9 cellular contexts compared by ENCODE assay signal in genomic region chr1:20718343-20718882, GRCh38. TPM values are rescaled to one million over a fixed set of nuclear protein-coding genes. Genes with fewer than 3 reads are reported as not detected.
A peak's percentile ranks its signal among the peaks of the same experiment; 100 is the strongest.
DNase-seq lines count a peak whose midpoint lies in the region; ATAC-seq, FAIRE-seq and TF ChIP-seq lines count a peak whose summit lies in the region.
"Not testable (repeated sequence)": the region's sequence is repeated elsewhere in the genome, so short reads cannot be mapped to it uniquely, and the experiment has no call there.
"Had no signal": no experiment of that assay in that cellular context is flagged by ENCODE, and none has a peak within 500 bp of the region (broad histone marks: within the 10 kb centered on the region; RNA-seq: fewer than 3 reads in every experiment).

No MANE protein-coding gene starts in this region.

- H3K79me1 ChIP-seq in H1 (ENCODE audit: low read depth, low read length), result not testable (repeated sequence)

- not testable (repeated sequence) for BruUV-seq in HCT116 (replicated peaks; lab: Mats Ljungman, UMichigan)

- TF ChIP-seq EP300 in A549 (IDR thresholded peaks at IDR 0.05); SK-N-SH (IDR thresholded peaks at IDR 0.05; ENCODE audit: borderline replicate concordance in 1 of 2, low read depth in 1 of 2, low read length in 1 of 2); H1 (IDR thresholded peaks at IDR 0.05; ENCODE audit: borderline replicate concordance in 1 of 2, low read depth in 2 of 2, low read length in 2 of 2): not testable (repeated sequence)

- peaks cover 15% of the 10 kb centered on the region for H3K27me3 Mint-ChIP-seq in activated naive CD4-positive, alpha-beta T cell treated with anti-CD3 and anti-CD28 coated beads, Interleukin-2, amount 50 U/mL, for 24 hours
- peaks cover 54% of the 10 kb centered on the region for H3K27me3 Mint-ChIP-seq in nephron (ENCODE audit: low read depth)

- H3K9me2 ChIP-seq in HCT116 (ENCODE audit: insufficient read depth); SK-N-SH: not testable (repeated sequence)

- not testable (repeated sequence) for H3K27me3 ChIP-seq in HCT116 (ENCODE audit: insufficient read depth, low read length); SK-N-SH (ENCODE audit: insufficient read depth); iPS DF 6.9 (ENCODE audit: control insufficient read depth, insufficient read depth, low read length)
- peaks cover 0 to 22% (median 10%) of the 10 kb centered on the region in 4 experiments; a peak in 6 of 7 replicates for H3K27me3 ChIP-seq in H1 (replicated peaks in 1 of 4; ENCODE audit: control insufficient read depth in 3 of 4, extremely low read depth in 1 of 4, insufficient read depth in 3 of 4, low read length in 3 of 4)

- not testable (repeated sequence) for H3K36me3 Mint-ChIP-seq in activated naive CD4-positive, alpha-beta T cell treated with anti-CD3 and anti-CD28 coated beads, Interleukin-2, amount 50 U/mL, for 24 hours; nephron (ENCODE audit: low read depth); stimulated activated effector memory CD8-positive, alpha-beta T cell treated with anti-CD3 and anti-CD28 coated beads, Interleukin-12 subunit alpha, Interleukin-12 subunit beta, amount 100 ng/mL, for 72 hours

- H2BK12ac ChIP-seq in H1 (ENCODE audit: low read depth, low read length), result not testable (repeated sequence)

- not testable (repeated sequence) for H2BK15ac ChIP-seq in H1 (ENCODE audit: low read length)

- H4K20me1 ChIP-seq in HCT116 (ENCODE audit: insufficient read depth); SK-N-SH (ENCODE audit: insufficient read depth); H1 (replicated peaks in 1 of 2; ENCODE audit: control insufficient read depth in 1 of 2, insufficient read depth in 2 of 2, low read length in 2 of 2): not testable (repeated sequence)

- not testable (repeated sequence) for H2BK120ac ChIP-seq in H1 (replicated peaks; ENCODE audit: low read depth, low read length)

- H4K8ac ChIP-seq in H1 (ENCODE audit: extremely low read depth, insufficient read depth, low read length), result peak overlapping the region; percentile 68

- H3K36me3 ChIP-seq in HCT116 (ENCODE audit: control insufficient read depth in 1 of 2, insufficient read depth in 2 of 2, low read length in 2 of 2); SK-N-SH (replicated peaks in 1 of 2; ENCODE audit: control insufficient read depth in 1 of 2, insufficient read depth in 2 of 2, low read length in 1 of 2); H1 (ENCODE audit: control insufficient read depth in 2 of 4, insufficient read depth in 4 of 4, low read length in 3 of 4); iPS DF 6.9 (ENCODE audit: control insufficient read depth, insufficient read depth, low read length): not testable (repeated sequence)

- RAD21 ChIA-PET in HCT116 (lab: Charles Lee; ENCODE audit: low non-redundant PET in 1 of 2, low total read pairs in 2 of 2, uncharacterized antibody in 2 of 2, unreplicated experiment in 2 of 2), result not testable (repeated sequence)

- not testable (repeated sequence) for H3K56ac ChIP-seq in H1 (replicated peaks; ENCODE audit: insufficient read length, low read depth, low read length)

- not testable (repeated sequence) for H3K14ac ChIP-seq in H1 (ENCODE audit: insufficient read length)

- not testable (repeated sequence) for H3K23ac ChIP-seq in H1 (ENCODE audit: insufficient read length)

- H3K4me3 ChIP-seq in A549 (peak overlapping the region; percentile 53; the same call in 2 of the 3 replicates), SK-N-SH (ENCODE audit: low read depth in 2 of 2, low read length in 1 of 2) (peak overlapping the region in 1 of 2 experiments; percentile 51; a peak in 2 of 4 replicates), H1 (ENCODE audit: extremely low read depth in 1 of 4, insufficient read depth in 2 of 4, low read depth in 3 of 4, low read length in 4 of 4) (peak overlapping the region; percentile 28 to 69 (median 56)), iPS DF 6.9 (ENCODE audit: low read length) (peak overlapping the region; percentile 67; the same call in 1 of the 2 replicates)
- H3K4me3 ChIP-seq in HCT116 (replicated peaks in 1 of 2; ENCODE audit: low read depth in 1 of 2, low read length in 2 of 2), result not testable (repeated sequence)

- not testable (repeated sequence) for H2AK5ac ChIP-seq in H1 (ENCODE audit: low read depth, low read length)

- not testable (repeated sequence) for TF ChIP-seq POLR2A in A549 (IDR thresholded peaks at IDR 0.05; ENCODE audit: low read length); HCT116 (IDR thresholded peaks at IDR 0.05; ENCODE audit: borderline replicate concordance, extremely low read depth, insufficient read depth, insufficient read length); H1 (IDR thresholded peaks at IDR 0.05; ENCODE audit: control extremely low read depth in 1 of 2, low read depth in 2 of 2, low read length in 2 of 2)

- not testable (repeated sequence) for H3K4ac ChIP-seq in H1 (replicated peaks; ENCODE audit: insufficient read length, low read depth, low read length)

- H3K27ac Mint-ChIP-seq in activated naive CD4-positive, alpha-beta T cell treated with anti-CD3 and anti-CD28 coated beads, Interleukin-2, amount 50 U/mL, for 24 hours; nephron; stimulated activated effector memory CD8-positive, alpha-beta T cell treated with anti-CD3 and anti-CD28 coated beads, Interleukin-12 subunit alpha, Interleukin-12 subunit beta, amount 100 ng/mL, for 72 hours: not testable (repeated sequence)

- H3K4me1 ChIP-seq in A549; HCT116 (ENCODE audit: control insufficient read depth in 1 of 2, insufficient read depth in 2 of 2, low read length in 2 of 2); SK-N-SH (ENCODE audit: control insufficient read depth in 1 of 2, insufficient read depth in 2 of 2, low read depth in 1 of 2, low read length in 1 of 2); H1 (replicated peaks in 1 of 4; ENCODE audit: control insufficient read depth in 3 of 4, insufficient read depth in 4 of 4, low read length in 3 of 4); iPS DF 6.9 (ENCODE audit: control insufficient read depth, insufficient read depth, low read length): not testable (repeated sequence)

- TF ChIP-seq CTCF in A549 (IDR thresholded peaks at IDR 0.05); HCT116 (IDR thresholded peaks at IDR 0.05 in 2 of 3, conservative IDR thresholded peaks at IDR 0.05 in 1 of 3; ENCODE audit: borderline replicate concordance in 1 of 3, insufficient read depth in 1 of 3, low read depth in 2 of 3, low read length in 2 of 3); SK-N-SH (IDR thresholded peaks at IDR 0.05); H1 (IDR thresholded peaks at IDR 0.05; ENCODE audit: control extremely low read depth in 1 of 3, insufficient read depth in 1 of 3, low read depth in 1 of 3, low read length in 3 of 3); nephron (IDR thresholded peaks at IDR 0.05; ENCODE audit: unreplicated experiment in 3 of 3): not testable (repeated sequence)

- CTCF ChIA-PET in A549 (lab: Yijun Ruan, JAX), result interaction anchor here (1.0 to 1.2 kb wide), 3 partner anchors 10 to 21 kb away, joined by 3 to 4 read pairs (median 3); no protein-coding TSS in a partner anchor
- CTCF ChIA-PET in HCT116 (lab: Charles Lee), result interaction anchor here (1.2 kb wide), 1 partner anchor 22 kb away, joined by 3 read pairs; no protein-coding TSS in a partner anchor
- CTCF ChIA-PET in SK-N-SH (lab: Yijun Ruan, JAX), result interaction anchor here (1.0 to 2.8 kb wide), 4 partner anchors 10 to 24 kb away, joined by 3 to 12 read pairs (median 4); no protein-coding TSS in a partner anchor
- CTCF ChIA-PET in H1 (lab: Charles Lee; ENCODE audit: partially characterized antibody), result interaction anchor here (0.9 to 3.3 kb wide), 5 partner anchors 10 to 193 kb away, joined by 3 to 23 read pairs (median 14); partner anchors contain the start of gene SH2D5

- H3K4me1 Mint-ChIP-seq in activated naive CD4-positive, alpha-beta T cell treated with anti-CD3 and anti-CD28 coated beads, Interleukin-2, amount 50 U/mL, for 24 hours, result peaks cover 11% of the 10 kb centered on the region
- H3K4me1 Mint-ChIP-seq in nephron; stimulated activated effector memory CD8-positive, alpha-beta T cell treated with anti-CD3 and anti-CD28 coated beads, Interleukin-12 subunit alpha, Interleukin-12 subunit beta, amount 100 ng/mL, for 72 hours: not testable (repeated sequence)

- 0 out of 2 replicates have a peak overlapping the region, but pooled peaks have one; percentile 25 for H3K9ac ChIP-seq in HCT116 (ENCODE audit: low read length)
- H3K9ac ChIP-seq in SK-N-SH; H1 (replicated peaks in 1 of 4; ENCODE audit: extremely low read depth in 1 of 4, low read depth in 3 of 4, low read length in 3 of 4): not testable (repeated sequence)

- H2AFZ ChIP-seq in HCT116 (ENCODE audit: low read depth, low read length, poor library complexity, severe bottlenecking), result not testable (repeated sequence)
- H2AFZ ChIP-seq in SK-N-SH (ENCODE audit: low read depth) (0 out of 2 replicates have a peak overlapping the region, but pooled peaks have one; percentile 56), H1 (ENCODE audit: low read length) (0 out of 2 replicates have a peak overlapping the region, but pooled peaks have one; percentile 6)

- peak overlapping the region; percentile 59 to 84; a peak in 4 of 6 replicates for H3K27ac ChIP-seq in A549
- H3K27ac ChIP-seq in HCT116 (ENCODE audit: low read depth, low read length); SK-N-SH (ENCODE audit: low read depth in 2 of 2, low read length in 1 of 2); H1 (ENCODE audit: low read depth, low read length); iPS DF 6.9 (ENCODE audit: low read length): not testable (repeated sequence)

- H2BK20ac ChIP-seq in H1 (ENCODE audit: low read length), result not testable (repeated sequence)

- POLR2A ChIA-PET in A549 (lab: Yijun Ruan, JAX), result interaction anchor here (1.2 to 1.4 kb wide), 2 partner anchors 22 to 68 kb away, joined by 4 to 5 read pairs; partner anchors contain the start of gene HP1BP3
- POLR2A ChIA-PET in HCT116 (lab: Charles Lee), result not testable (repeated sequence)
- POLR2A ChIA-PET in SK-N-SH (lab: Yijun Ruan, JAX), result interaction anchor here (1.1 kb wide), 1 partner anchor 14 kb away, joined by 3 read pairs; the partner anchor contains the start of gene SH2D5
- POLR2A ChIA-PET in H1 (lab: Charles Lee; ENCODE audit: partially characterized antibody), result interaction anchor here (1.5 to 7.8 kb wide), 3 partner anchors 12 to 68 kb away, joined by 3 to 68 read pairs (median 15); partner anchors contain the start of genes HP1BP3 and SH2D5

- peak overlapping the region; percentile 61 for H3K4me3 Mint-ChIP-seq in activated naive CD4-positive, alpha-beta T cell treated with anti-CD3 and anti-CD28 coated beads, Interleukin-2, amount 50 U/mL, for 24 hours
- peak overlapping the region; percentile 76 to 81 (median 79) for H3K4me3 Mint-ChIP-seq in nephron
- peak overlapping the region; percentile 62 for H3K4me3 Mint-ChIP-seq in stimulated activated effector memory CD8-positive, alpha-beta T cell treated with anti-CD3 and anti-CD28 coated beads, Interleukin-12 subunit alpha, Interleukin-12 subunit beta, amount 100 ng/mL, for 72 hours

- not testable (repeated sequence) for H4K5ac ChIP-seq in H1 (ENCODE audit: insufficient read length, low read depth, low read length)

- not testable (repeated sequence) for H4K91ac ChIP-seq in H1 (replicated peaks; ENCODE audit: insufficient read length, low read length)

- not testable (repeated sequence) for H2BK5ac ChIP-seq in H1 (ENCODE audit: low read depth, low read length)

- 80% methylated on average over 8 of the region's 17 CpGs for WGBS in A549 (ENCODE audit: missing lambda C conversion rate)
- WGBS in SK-N-SH (ENCODE audit: low lambda C conversion rate), result 81% methylated on average over 6 of the region's 17 CpGs
- 76% methylated on average over 15 of the region's 17 CpGs; no CpG with 5 or more reads in 1 of the 2 experiments for WGBS in H1 (ENCODE audit: extremely low coverage in 1 of 2, insufficient coverage in 1 of 2, insufficient read length in 1 of 2, insufficient replicate concordance in 2 of 2, low coverage in 1 of 2, low lambda C conversion rate in 2 of 2, missing lambda C conversion rate in 1 of 2), 2 experiments
- no CpG with 5 or more reads among the region's 17 CpGs for WGBS in iPS DF 6.9 (ENCODE audit: insufficient coverage, insufficient read length)

- H3F3A ChIP-seq in SK-N-SH (replicated peaks; ENCODE audit: insufficient read depth), result not testable (repeated sequence)

- TF ChIP-seq RAD21 in A549 (conservative IDR thresholded peaks at IDR 0.05 in 1 of 2, IDR thresholded peaks at IDR 0.05 in 1 of 2); HCT116 (IDR thresholded peaks at IDR 0.05; ENCODE audit: low read depth); SK-N-SH (IDR thresholded peaks at IDR 0.05; ENCODE audit: low read length); H1 (IDR thresholded peaks at IDR 0.05 in 1 of 2, conservative IDR thresholded peaks at IDR 0.05 in 1 of 2; ENCODE audit: low read depth in 2 of 2, low read length in 2 of 2): not testable (repeated sequence)

- intact Hi-C loops in HCT116 (cut with micrococcal nuclease), result not testable (repeated sequence)

- not testable (repeated sequence) for H3K79me2 ChIP-seq in HCT116 (ENCODE audit: insufficient read depth, low read length); SK-N-SH (ENCODE audit: insufficient read depth); H1 (ENCODE audit: control insufficient read depth in 1 of 2, insufficient read depth in 2 of 2, low read length in 2 of 2)

- not testable (repeated sequence) for H3K9me3 Mint-ChIP-seq in activated naive CD4-positive, alpha-beta T cell treated with anti-CD3 and anti-CD28 coated beads, Interleukin-2, amount 50 U/mL, for 24 hours; nephron; stimulated activated effector memory CD8-positive, alpha-beta T cell treated with anti-CD3 and anti-CD28 coated beads, Interleukin-12 subunit alpha, Interleukin-12 subunit beta, amount 100 ng/mL, for 72 hours

- not testable (repeated sequence) for H3K9me3 ChIP-seq in A549; HCT116 (ENCODE audit: control insufficient read depth in 1 of 2, insufficient read depth in 1 of 2, low read depth in 1 of 2, low read length in 2 of 2); SK-N-SH; H1 (ENCODE audit: insufficient read depth in 2 of 2, low read depth in 1 of 2, low read length in 1 of 2); iPS DF 6.9 (ENCODE audit: control insufficient read depth, insufficient read depth, low read length)

- H3K4me2 ChIP-seq in A549 (peak overlapping the region; percentile 70), HCT116 (ENCODE audit: low read length) (peak overlapping the region; percentile 53), SK-N-SH (peak overlapping the region; percentile 60; the same call in 1 of the 2 replicates), H1 (ENCODE audit: insufficient read depth in 1 of 2, low read depth in 2 of 2, low read length in 2 of 2) (peak overlapping the region; percentile 53 to 72)

- FAIRE-seq in A549 (lab: Jason Lieb, UNC); H1 (lab: Jason Lieb, UNC): not testable (repeated sequence)

- H3K18ac ChIP-seq in H1 (ENCODE audit: extremely low read depth, low read length), result not testable (repeated sequence)

- DNase-seq in A549 (ENCODE audit: low read depth in 1 of 2, low spot score in 1 of 2); HCT116 (ENCODE audit: low read depth, low spot score); SK-N-SH; H1 (ENCODE audit: low read depth in 1 of 2, low spot score in 2 of 2); iPS DF 6.9 (ENCODE audit: low read depth, low spot score); stimulated activated effector memory CD8-positive, alpha-beta T cell treated with anti-CD3 and anti-CD28 coated beads, Interleukin-12 subunit alpha, Interleukin-12 subunit beta, amount 100 ng/mL, for 72 hours (ENCODE audit: low spot score in 2 of 2): not testable (repeated sequence)

- not testable (repeated sequence) for H3K23me2 ChIP-seq in H1 (ENCODE audit: low read depth, low read length)

- ATAC-seq in A549; HCT116; stimulated activated effector memory CD8-positive, alpha-beta T cell treated with anti-CD3 and anti-CD28 coated beads, Interleukin-12 subunit alpha, Interleukin-12 subunit beta, amount 100 ng/mL, for 72 hours: not testable (repeated sequence)

RNA-seq across cellular contexts. Expression of gene KIF17, which starts 0.6 kb away (rescaled TPM):
- 0.78 and 1.0 TPM in 2 replicates for polyA plus RNA-seq in A549 (2011; rRNA removed)
- 1.3 and 1.4 TPM in 2 replicates for polyA plus RNA-seq in A549 (2012; cell fraction: cytosol; rRNA removed)
- 2.3 and 3.0 TPM in 2 replicates for polyA plus RNA-seq in A549 (2012; cell fraction: nucleus; rRNA removed)
- 0.75 to 1.1 TPM (median 1.0 TPM) in 3 replicates for polyA plus RNA-seq in A549 (2017; fragmentation: RNase III; extraction: RNeasy Plus Mini Kit Qiagen cat#74134 plus additional on column Dnase treatment)
- 0.97 and 1.2 TPM in 2 replicates for polyA minus RNA-seq in A549 (2011; rRNA and poly(A)+ RNA removed)
- total RNA-seq in HCT116 (2021; ENCODE audit: unreplicated experiment), result 2.4 TPM
- 0.91 and 1.3 TPM in 2 replicates for polyA plus RNA-seq in HCT116 (2012)
- 4.1 and 4.3 TPM in 2 replicates for polyA plus RNA-seq in SK-N-SH (2012; rRNA removed)
- 2.2 and 4.1 TPM in 2 replicates for polyA plus RNA-seq in SK-N-SH (2012; cell fraction: cytosol; rRNA removed)
- 7.7 and 9.5 TPM in 2 replicates for polyA plus RNA-seq in SK-N-SH (2012; cell fraction: nucleus; rRNA removed)
- total RNA-seq in H1 (2021; fragmentation: NEBNext Ultra II Directional; extraction: Animal tissue kit (Norgen Biotek cat#: 25700)), result 9.9 and 10.4 TPM in 2 replicates
- 6.9 and 10.5 TPM in 2 replicates for polyA plus RNA-seq in H1 (2011; rRNA removed)
- 9.7 TPM for polyA plus RNA-seq in H1 (2011; cell fraction: cytosol; rRNA removed)
- 14.6 TPM for polyA plus RNA-seq in H1 (2011; cell fraction: nucleus; rRNA removed)
- 6.2 to 10.5 TPM (median 8.5 TPM) in 4 replicates for polyA plus RNA-seq in H1 (2012, experiment 1 of 2)
- 5.9 TPM for polyA plus RNA-seq in H1 (2012, experiment 2 of 2)
- polyA plus RNA-seq in H1 (2013, experiment 1 of 2), result 7.4 TPM
- 6.7 TPM for polyA plus RNA-seq in H1 (2013, experiment 2 of 2)
- polyA minus RNA-seq in H1 (2011; rRNA and poly(A)+ RNA removed), result 8.8 and 14.3 TPM in 2 replicates
- 10.8 TPM for polyA minus RNA-seq in H1 (2011; cell fraction: cytosol; rRNA and poly(A)+ RNA removed)
- polyA minus RNA-seq in H1 (2011; cell fraction: nucleus; rRNA and poly(A)+ RNA removed), result 11.0 TPM
- total RNA-seq: SK-MEL-5 had no signal

RNA-seq across cellular contexts. Expression of gene SH2D5, which starts 14.1 kb away (rescaled TPM):
- 3.1 and 3.2 TPM in 2 replicates for polyA plus RNA-seq in A549 (2011; rRNA removed)
- 7.7 and 9.9 TPM in 2 replicates for polyA plus RNA-seq in A549 (2012; cell fraction: cytosol; rRNA removed)
- 28.9 and 31.5 TPM in 2 replicates for polyA plus RNA-seq in A549 (2012; cell fraction: nucleus; rRNA removed)
- polyA plus RNA-seq in A549 (2017; fragmentation: RNase III; extraction: RNeasy Plus Mini Kit Qiagen cat#74134 plus additional on column Dnase treatment), result 7.2 to 10.3 TPM (median 7.4 TPM) in 3 replicates
- polyA minus RNA-seq in A549 (2011; rRNA and poly(A)+ RNA removed), result 1.1 and 3.2 TPM in 2 replicates
- 10.4 TPM for total RNA-seq in HCT116 (2021; ENCODE audit: unreplicated experiment)
- polyA plus RNA-seq in HCT116 (2012), result 4.8 and 6.2 TPM in 2 replicates
- 6.1 and 6.5 TPM in 2 replicates for polyA plus RNA-seq in SK-N-SH (2012; rRNA removed)
- 3.2 and 4.1 TPM in 2 replicates for polyA plus RNA-seq in SK-N-SH (2012; cell fraction: cytosol; rRNA removed)
- polyA plus RNA-seq in SK-N-SH (2012; cell fraction: nucleus; rRNA removed), result 28.8 and 30.4 TPM in 2 replicates
- 18.3 and 18.4 TPM in 2 replicates for total RNA-seq in H1 (2021; fragmentation: NEBNext Ultra II Directional; extraction: Animal tissue kit (Norgen Biotek cat#: 25700))
- 13.2 and 16.7 TPM in 2 replicates for polyA plus RNA-seq in H1 (2011; rRNA removed)
- polyA plus RNA-seq in H1 (2011; cell fraction: cytosol; rRNA removed), result 18.1 TPM
- polyA plus RNA-seq in H1 (2011; cell fraction: nucleus; rRNA removed), result 56.3 TPM
- 15.3 to 22.7 TPM (median 18.5 TPM) in 4 replicates for polyA plus RNA-seq in H1 (2012, experiment 1 of 2)
- polyA plus RNA-seq in H1 (2012, experiment 2 of 2), result 13.8 TPM
- polyA plus RNA-seq in H1 (2013, experiment 1 of 2), result 8.4 TPM
- polyA plus RNA-seq in H1 (2013, experiment 2 of 2), result 8.1 TPM
- polyA minus RNA-seq in H1 (2011; rRNA and poly(A)+ RNA removed), result 6.4 and 7.4 TPM in 2 replicates
- 5.1 TPM for polyA minus RNA-seq in H1 (2011; cell fraction: cytosol; rRNA and poly(A)+ RNA removed)
- polyA minus RNA-seq in H1 (2011; cell fraction: nucleus; rRNA and poly(A)+ RNA removed), result 9.6 TPM

RNA-seq across cellular contexts. Expression of gene DDOST, which starts 57.2 kb away (rescaled TPM):
- polyA plus RNA-seq in A549 (2011; rRNA removed), result 231 and 258 TPM in 2 replicates
- 172 and 229 TPM in 2 replicates for polyA plus RNA-seq in A549 (2012; cell fraction: cytosol; rRNA removed)
- polyA plus RNA-seq in A549 (2012; cell fraction: nucleus; rRNA removed), result 154 and 173 TPM in 2 replicates
- polyA plus RNA-seq in A549 (2017; fragmentation: RNase III; extraction: RNeasy Plus Mini Kit Qiagen cat#74134 plus additional on column Dnase treatment), result 154 to 158 TPM (median 156 TPM) in 3 replicates
- 135 and 176 TPM in 2 replicates for polyA minus RNA-seq in A549 (2011; rRNA and poly(A)+ RNA removed)
- 387 TPM for total RNA-seq in HCT116 (2021; ENCODE audit: unreplicated experiment)
- polyA plus RNA-seq in HCT116 (2012), result 439 and 445 TPM in 2 replicates
- 602 and 763 TPM in 2 replicates for polyA plus RNA-seq in SK-N-SH (2012; rRNA removed)
- 495 and 668 TPM in 2 replicates for polyA plus RNA-seq in SK-N-SH (2012; cell fraction: cytosol; rRNA removed)
- 125 and 238 TPM in 2 replicates for polyA plus RNA-seq in SK-N-SH (2012; cell fraction: nucleus; rRNA removed)
- total RNA-seq in H1 (2021; fragmentation: NEBNext Ultra II Directional; extraction: Animal tissue kit (Norgen Biotek cat#: 25700)), result 253 and 260 TPM in 2 replicates
- polyA plus RNA-seq in H1 (2011; rRNA removed), result 300 and 336 TPM in 2 replicates
- 310 TPM for polyA plus RNA-seq in H1 (2011; cell fraction: cytosol; rRNA removed)
- polyA plus RNA-seq in H1 (2011; cell fraction: nucleus; rRNA removed), result 218 TPM
- 199 to 273 TPM (median 262 TPM) in 4 replicates for polyA plus RNA-seq in H1 (2012, experiment 1 of 2)
- polyA plus RNA-seq in H1 (2012, experiment 2 of 2), result 359 TPM
- polyA plus RNA-seq in H1 (2013, experiment 1 of 2), result 314 TPM
- 341 TPM for polyA plus RNA-seq in H1 (2013, experiment 2 of 2)
- 272 and 301 TPM in 2 replicates for polyA minus RNA-seq in H1 (2011; rRNA and poly(A)+ RNA removed)
- polyA minus RNA-seq in H1 (2011; cell fraction: cytosol; rRNA and poly(A)+ RNA removed), result 158 TPM
- 100 TPM for polyA minus RNA-seq in H1 (2011; cell fraction: nucleus; rRNA and poly(A)+ RNA removed)
